ENCODE assay signal across 7 cellular contexts in genomic region chr10:112949128-112949823, GRCh38. TPM values are rescaled to one million over a fixed set of nuclear protein-coding genes. Genes with fewer than 3 reads are reported as not detected.
A peak's percentile ranks its signal among the peaks of the same experiment; 100 is the strongest.
DNase-seq lines count a peak whose midpoint lies in the region; ATAC-seq and TF ChIP-seq lines count a peak whose summit lies in the region.

No MANE protein-coding gene starts in this region.

- H3K27ac ChIP-seq in stomach: peak overlapping the region; percentile 81 to 96 (median 94)

- 5 to 15% (median 10%) methylated on average over 10 of the region's 10 CpGs for WGBS in stomach, 5 donors

- DNase-seq in HFFc6: no peak
- no peak for DNase-seq in WTC11 (ENCODE audit: low spot score)
- DNase-seq in iris pigment epithelial cell (ENCODE audit: low read depth): peak; percentile 45
- no peak for DNase-seq in stomach
- DNase-seq in SK-N-DZ (ENCODE audit: low spot score): no peak
- DNase-seq in GM03348 (ENCODE audit: low spot score): no peak

- no peak for TF ChIP-seq CTCF in HFFc6 (IDR thresholded peaks at IDR 0.05)
- no peak for TF ChIP-seq CTCF in WTC11 (IDR thresholded peaks at IDR 0.05)
- no peak for TF ChIP-seq CTCF in stomach (IDR thresholded peaks at IDR 0.05)

- TF ChIP-seq EP300 in stomach (IDR thresholded peaks at IDR 0.05): no peak

- peaks cover 21% of the 10 kb centered on the region for H3K4me1 Mint-ChIP-seq in HFFc6 (ENCODE audit: low read depth)
- H3K4me1 Mint-ChIP-seq in WTC11: peaks cover 50% of the 10 kb centered on the region

- H3K27ac Mint-ChIP-seq in HFFc6 (peak overlapping the region; percentile 98), WTC11 (peak overlapping the region; percentile 95)

- H3K27me3 Mint-ChIP-seq in HFFc6 (ENCODE audit: insufficient read depth) (peaks cover 4% of the 10 kb centered on the region), WTC11 (ENCODE audit: low read depth) (no peaks in the 10 kb centered on the region; the same call in 1 of the 2 replicates)

- ATAC-seq in WTC11: peak; percentile 3
- ATAC-seq in GM21381 (IDR thresholded peaks at IDR 0.05; ENCODE audit: unreplicated experiment): no peak

- H3K4me3 Mint-ChIP-seq in HFFc6: peak overlapping the region; percentile 97
- H3K4me3 Mint-ChIP-seq in WTC11: peak overlapping the region; percentile 54

- H3K36me3 ChIP-seq in stomach: no peaks in the 10 kb centered on the region

- H3K27me3 ChIP-seq in stomach: no peaks in the 10 kb centered on the region

- TF ChIP-seq POLR2A in stomach (IDR thresholded peaks at IDR 0.05): no peak

- no peaks in the 10 kb centered on the region for H3K9me3 Mint-ChIP-seq in HFFc6
- H3K9me3 Mint-ChIP-seq in WTC11: no peaks in the 10 kb centered on the region

- peak overlapping the region; percentile 64 to 81 (median 70) for H3K4me3 ChIP-seq in stomach

- CTCF ChIA-PET in WTC11 (lab: Charles Lee): interaction anchor here (0.6 to 0.9 kb wide), 3 partner anchors 11 to 325 kb away, joined by 3 read pairs; no protein-coding TSS in a partner anchor

- intact Hi-C loops in stomach (cut with DNase I; ENCODE audit: low total_unique reads): no loop called here

- H3K9me3 ChIP-seq in stomach: no peaks in the 10 kb centered on the region

- peaks cover 9 to 63% (median 28%) of the 10 kb centered on the region in 4 donors for H3K4me1 ChIP-seq in stomach

- POLR2A ChIA-PET in WTC11 (lab: Charles Lee): interaction anchor here (0.6 to 1.1 kb wide), 5 partner anchors 23 to 413 kb away, joined by 3 to 7 read pairs (median 3); no protein-coding TSS in a partner anchor

- H3K36me3 Mint-ChIP-seq in HFFc6 (ENCODE audit: low read depth) (peaks cover 16% of the 10 kb centered on the region), WTC11 (peaks cover 16% of the 10 kb centered on the region)

TF ChIP-seq in WTC11, 78 proteins besides CTCF, POLR2A, EP300 and RAD21:
- TF ChIP-seq PRDM15 (CRISPR knock-in tag; IDR thresholded peaks at IDR 0.05) (no peak), NR2C2 (CRISPR knock-in tag; IDR thresholded peaks at IDR 0.05) (no peak), OVOL2 (CRISPR knock-in tag; IDR thresholded peaks at IDR 0.05; ENCODE audit: borderline replicate concordance) (no peak), ZNF512 (CRISPR knock-in tag; IDR thresholded peaks at IDR 0.05; ENCODE audit: borderline replicate concordance) (no peak), ZNF263 (CRISPR knock-in tag; IDR thresholded peaks at IDR 0.05; ENCODE audit: low read depth) (no peak), GRHL2 (CRISPR knock-in tag; IDR thresholded peaks at IDR 0.05; ENCODE audit: insufficient replicate concordance, severe bottlenecking) (no peak), SMAD4 (CRISPR knock-in tag; IDR thresholded peaks at IDR 0.05) (no peak), ZNF138 (CRISPR knock-in tag; conservative IDR thresholded peaks at IDR 0.05) (no peak), IRF2 (CRISPR knock-in tag; IDR thresholded peaks at IDR 0.05; ENCODE audit: borderline replicate concordance, low read depth) (no peak), TCF7 (CRISPR knock-in tag; IDR thresholded peaks at IDR 0.05; ENCODE audit: low read depth) (no peak), FOXJ3 (CRISPR knock-in tag; IDR thresholded peaks at IDR 0.05; ENCODE audit: borderline replicate concordance) (no peak), ZNF121 (CRISPR knock-in tag; IDR thresholded peaks at IDR 0.05) (no peak), RELA (CRISPR knock-in tag; IDR thresholded peaks at IDR 0.05; ENCODE audit: borderline replicate concordance) (no peak), HMGA2 (CRISPR knock-in tag; IDR thresholded peaks at IDR 0.05) (no peak), JUN (CRISPR knock-in tag; IDR thresholded peaks at IDR 0.05) (no peak), RORB (CRISPR knock-in tag; IDR thresholded peaks at IDR 0.05) (no peak)
TF ChIP-seq in WTC11: peak in this region for 0.

RNA-seq across cellular contexts. Expression of gene TCF7L2, which starts 0.8 kb away (rescaled TPM):
- total RNA-seq in HFFc6 (2021; fragmentation: NEBNext Ultra II Directional; extraction: Animal tissue kit (Norgen Biotek cat#: 25700)): 10 to 100 TPM; 14.6 to 18.1 (median 16.2) TPM
- 44.5 to 51.4 TPM (median 51.1 TPM) in 3 replicates for total RNA-seq in WTC11 (2021)
- 100 to 1,000 TPM in 2 of 5 donors, 10 to 100 TPM in 3; 34.1 to 179 (median 89.9) TPM for total RNA-seq in stomach
- 10 to 100 TPM in 1 of 3 donors, 1 to 10 TPM in 2; 6.7 to 11.5 (median 9.2) TPM for polyA plus RNA-seq in stomach
- 1.2 and 1.3 TPM in 2 replicates for polyA plus RNA-seq in SK-N-DZ (2014; cell fraction: cytosol; rRNA removed)
- polyA plus RNA-seq in SK-N-DZ (2014; cell fraction: nucleus; rRNA removed): 1.6 and 5.0 TPM in 2 replicates
